Comparison of ENCODE assay signal across 2 cellular contexts in genomic region chr12:57381693-57382220, GRCh38.
TF ChIP-seq lines count a peak whose summit lies in the region.

No MANE protein-coding gene starts in this region.

TF ChIP-seq in IMR-90, 13 proteins besides CTCF, POLR2A, EP300 and RAD21:
- TF ChIP-seq RFX5 (IDR thresholded peaks at IDR 0.05; ENCODE audit: low read depth, low read length) (no peak), MAZ (IDR thresholded peaks at IDR 0.05; ENCODE audit: borderline replicate concordance, low read depth, low read length) (no peak), NFE2L2 (IDR thresholded peaks at IDR 0.05; ENCODE audit: low read depth, low read length) (no peak), BHLHE40 (IDR thresholded peaks at IDR 0.05; ENCODE audit: low read depth, low read length) (no peak), FOS (IDR thresholded peaks at IDR 0.05; ENCODE audit: low read depth, low read length) (0 out of 2 replicates have a peak, but pooled peaks have one; percentile 2)
- TF ChIP-seq, protein P1, sequence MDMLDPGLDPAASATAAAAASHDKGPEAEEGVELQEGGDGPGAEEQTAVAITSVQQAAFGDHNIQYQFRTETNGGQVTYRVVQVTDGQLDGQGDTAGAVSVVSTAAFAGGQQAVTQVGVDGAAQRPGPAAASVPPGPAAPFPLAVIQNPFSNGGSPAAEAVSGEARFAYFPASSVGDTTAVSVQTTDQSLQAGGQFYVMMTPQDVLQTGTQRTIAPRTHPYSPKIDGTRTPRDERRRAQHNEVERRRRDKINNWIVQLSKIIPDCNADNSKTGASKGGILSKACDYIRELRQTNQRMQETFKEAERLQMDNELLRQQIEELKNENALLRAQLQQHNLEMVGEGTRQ (IDR thresholded peaks at IDR 0.05; ENCODE audit: low read depth, low read length), result no peak
- TF ChIP-seq, protein P2, sequence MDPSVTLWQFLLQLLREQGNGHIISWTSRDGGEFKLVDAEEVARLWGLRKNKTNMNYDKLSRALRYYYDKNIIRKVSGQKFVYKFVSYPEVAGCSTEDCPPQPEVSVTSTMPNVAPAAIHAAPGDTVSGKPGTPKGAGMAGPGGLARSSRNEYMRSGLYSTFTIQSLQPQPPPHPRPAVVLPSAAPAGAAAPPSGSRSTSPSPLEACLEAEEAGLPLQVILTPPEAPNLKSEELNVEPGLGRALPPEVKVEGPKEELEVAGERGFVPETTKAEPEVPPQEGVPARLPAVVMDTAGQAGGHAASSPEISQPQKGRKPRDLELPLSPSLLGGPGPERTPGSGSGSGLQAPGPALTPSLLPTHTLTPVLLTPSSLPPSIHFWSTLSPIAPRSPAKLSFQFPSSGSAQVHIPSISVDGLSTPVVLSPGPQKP (IDR thresholded peaks at IDR 0.05; ENCODE audit: borderline replicate concordance, low read depth, low read length), result no peak

TF ChIP-seq in GM12878, 131 proteins besides CTCF, POLR2A, EP300 and RAD21:
- TF ChIP-seq, protein P3, sequence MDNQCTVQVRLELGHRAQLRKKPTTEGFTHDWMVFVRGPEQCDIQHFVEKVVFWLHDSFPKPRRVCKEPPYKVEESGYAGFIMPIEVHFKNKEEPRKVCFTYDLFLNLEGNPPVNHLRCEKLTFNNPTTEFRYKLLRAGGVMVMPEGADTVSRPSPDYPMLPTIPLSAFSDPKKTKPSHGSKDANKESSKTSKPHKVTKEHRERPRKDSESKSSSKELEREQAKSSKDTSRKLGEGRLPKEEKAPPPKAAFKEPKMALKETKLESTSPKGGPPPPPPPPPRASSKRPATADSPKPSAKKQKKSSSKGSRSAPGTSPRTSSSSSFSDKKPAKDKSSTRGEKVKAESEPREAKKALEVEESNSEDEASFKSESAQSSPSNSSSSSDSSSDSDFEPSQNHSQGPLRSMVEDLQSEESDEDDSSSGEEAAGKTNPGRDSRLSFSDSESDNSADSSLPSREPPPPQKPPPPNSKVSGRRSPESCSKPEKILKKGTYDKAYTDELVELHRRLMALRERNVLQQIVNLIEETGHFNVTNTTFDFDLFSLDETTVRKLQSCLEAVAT (IDR thresholded peaks at IDR 0.05), result no peak
- TF ChIP-seq CEBPZ (IDR thresholded peaks at IDR 0.05; ENCODE audit: low read depth, low read length), result no peak
- TF ChIP-seq SUZ12 (IDR thresholded peaks at IDR 0.05; ENCODE audit: unreplicated experiment), result no peak
- TF ChIP-seq STAT1 (conservative IDR thresholded peaks at IDR 0.05), result no peak
- TF ChIP-seq GATAD2B (conservative IDR thresholded peaks at IDR 0.05; ENCODE audit: low read depth), result no peak
